8 cellular contexts compared by ENCODE assay signal in genomic region chr17:78408476-78409020, GRCh38. TPM values are rescaled to one million over a fixed set of nuclear protein-coding genes. Genes with fewer than 3 reads are reported as not detected.
DNase-seq lines count a peak whose midpoint lies in the region; ATAC-seq and TF ChIP-seq lines count a peak whose summit lies in the region.

No MANE protein-coding gene starts in this region.

- H3K9ac ChIP-seq in endodermal cell (ENCODE audit: extremely low read depth, low read length, poor library complexity, severe bottlenecking), result no peak overlapping the region

- H3K4me1 ChIP-seq in endodermal cell (ENCODE audit: control insufficient read depth, insufficient read depth, low read length), result peaks cover 6% of the 10 kb centered on the region

- H3K4me3 ChIP-seq in endodermal cell (ENCODE audit: low read length), result no peak overlapping the region

- H3K27ac ChIP-seq in endodermal cell (ENCODE audit: low read depth, low read length), result peak overlapping the region; percentile 11

- no peaks in the 10 kb centered on the region for H3K27me3 ChIP-seq in endodermal cell (ENCODE audit: control insufficient read depth, insufficient read depth, low read length, poor library complexity, severe bottlenecking)

- peaks cover 64% of the 10 kb centered on the region for H3K36me3 ChIP-seq in endodermal cell (ENCODE audit: control insufficient read depth, insufficient read depth, low read length)

- peak overlapping the region; percentile 80 for H3K27ac Mint-ChIP-seq in endodermal cell
- peak overlapping the region; percentile 31 for H3K27ac Mint-ChIP-seq in osteocyte (ENCODE audit: unreplicated experiment)

- no peaks in the 10 kb centered on the region for H3K27me3 Mint-ChIP-seq in endodermal cell (ENCODE audit: insufficient read depth)
- H3K27me3 Mint-ChIP-seq in osteocyte (ENCODE audit: unreplicated experiment), result no peaks in the 10 kb centered on the region

- no peaks in the 10 kb centered on the region for H3K9me3 ChIP-seq in endodermal cell (ENCODE audit: control insufficient read depth, low read length)

- H3K4me3 Mint-ChIP-seq in endodermal cell (no peak overlapping the region), osteocyte (ENCODE audit: unreplicated experiment) (no peak overlapping the region)

- H3K9me3 Mint-ChIP-seq in endodermal cell (no peaks in the 10 kb centered on the region), osteocyte (ENCODE audit: unreplicated experiment) (no peaks in the 10 kb centered on the region)

- DNase-seq in NCI-H1417 (lab: John Stamatoyannopoulos, UW), result peak in 2 of 3 experiments; percentile 34 to 58
- no peak for DNase-seq in NCI-H1417 treated with DMSO at 0.1 percent for 48 hours (lab: John Stamatoyannopoulos, UW)
- DNase-seq in NCI-H69 (lab: John Stamatoyannopoulos, UW), result peak; percentile 72
- DNase-seq in endodermal cell, result no peak
- DNase-seq in osteocyte (ENCODE audit: extremely low spot score, unreplicated experiment), result no peak

- TF ChIP-seq CTCF in endodermal cell (conservative IDR thresholded peaks at IDR 0.05) (no peak), osteocyte (IDR thresholded peaks at IDR 0.05) (no peak)

- ATAC-seq in HG02588 (IDR thresholded peaks at IDR 0.05; ENCODE audit: unreplicated experiment) (no peak), HG02610 (IDR thresholded peaks at IDR 0.05; ENCODE audit: unreplicated experiment) (no peak), GM21576 (IDR thresholded peaks at IDR 0.05; ENCODE audit: unreplicated experiment) (no peak)

- peaks cover 19% of the 10 kb centered on the region for H3K4me1 Mint-ChIP-seq in endodermal cell
- H3K4me1 Mint-ChIP-seq in osteocyte (ENCODE audit: unreplicated experiment), result peaks cover 39% of the 10 kb centered on the region

- H3K36me3 Mint-ChIP-seq in endodermal cell (ENCODE audit: low read depth) (peaks cover 44% of the 10 kb centered on the region), osteocyte (ENCODE audit: unreplicated experiment) (peaks cover 18% of the 10 kb centered on the region)

- WGBS in endodermal cell (ENCODE audit: insufficient coverage in 1 of 2, insufficient read length in 1 of 2), 2 experiments, result 93 to 98% methylated on average over 17 to 21 of the region's 21 CpGs

RNA-seq across cellular contexts. Expression of gene PGS1, which starts 30.1 kb away (rescaled TPM):
- total RNA-seq in endodermal cell (10 to 100 TPM; 57.1 to 58.2 TPM), osteocyte (52.7 and 53.0 TPM in 2 replicates)
- 33.1 TPM for polyA plus RNA-seq in endodermal cell (2013, experiment 1 of 2)
- polyA plus RNA-seq in endodermal cell (2013, experiment 2 of 2), result 32.3 TPM

RNA-seq across cellular contexts. Expression of gene SOCS3, which starts 48.7 kb away (rescaled TPM):
- total RNA-seq in endodermal cell (10 to 100 TPM; 54.2 to 75.3 TPM), osteocyte (79.1 and 86.4 TPM in 2 replicates)
- 15.1 TPM for polyA plus RNA-seq in endodermal cell (2013, experiment 1 of 2)
- 19.8 TPM for polyA plus RNA-seq in endodermal cell (2013, experiment 2 of 2)

Comparison
In these comparisons a context has a peak if more than half of its experiments do, and no peak if none do; other contexts are left out.
1. DNase-seq: peak in NCI-H1417 (2 of 3) and NCI-H69 (single experiment); none in NCI-H1417 treated with DMSO at 0.1 percent for 48 hours (single experiment), endodermal cell (single experiment) and osteocyte (single experiment).